In the genomic region with DNA sequence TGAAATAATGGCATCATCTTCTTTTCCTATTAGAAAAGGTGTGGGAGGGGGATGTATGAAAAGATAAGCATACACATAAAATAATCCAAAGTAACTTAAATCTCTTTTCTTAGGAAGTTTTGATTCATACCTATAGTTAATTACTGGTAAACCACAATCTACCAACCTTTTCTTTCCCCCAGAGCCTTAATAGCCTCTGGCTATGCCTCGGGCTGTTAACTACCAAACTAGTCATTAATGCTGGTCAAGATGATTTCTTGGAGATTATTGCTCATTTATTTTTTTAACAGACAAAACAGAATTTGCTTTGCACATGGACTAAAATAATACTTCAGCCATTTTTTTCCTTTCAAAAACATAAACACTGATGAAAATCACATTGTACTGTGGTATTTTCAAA, we compare ENCODE assay signal across 8 cellular contexts. TPM values are rescaled to one million over a fixed set of nuclear protein-coding genes. Genes with fewer than 3 reads are reported as not detected.
"Had no signal": no experiment of that assay in that cellular context is flagged by ENCODE, and none has a peak within 500 bp of the region (broad histone marks: within the 10 kb centered on the region; RNA-seq: fewer than 3 reads in every experiment).

No MANE protein-coding gene starts in this region.

- FAIRE-seq: H1, H54, HTR-8/SVneo had no signal

- H3K4me3 ChIP-seq: GM23338 had no signal

- DNase-seq: H9, HCEC 1CT, IMR-90 had no signal

- H3K4me2 ChIP-seq: GM23338 had no signal

- ATAC-seq: GM23338 had no signal

- H2AFZ ChIP-seq: GM23338 had no signal

RNA-seq across cellular contexts. Expression of a gene that starts 16.9 kb away (rescaled TPM):
- total RNA-seq: GM23338, H1, H9, HT-29, IMR-90 had no signal
- polyA plus RNA-seq: GM23338, H1, IMR-90 had no signal
